Comparison of ENCODE assay signal across 10 cellular contexts in genomic region chr5:83472213-83472507, GRCh38. TPM values are rescaled to one million over a fixed set of nuclear protein-coding genes. Genes with fewer than 3 reads are reported as not detected.
A peak's percentile ranks its signal among the peaks of the same experiment; 100 is the strongest.
DNase-seq lines count a peak whose midpoint lies in the region; ATAC-seq and TF ChIP-seq lines count a peak whose summit lies in the region.
"Had no signal": no experiment of that assay in that cellular context is flagged by ENCODE, and none has a peak within 500 bp of the region (broad histone marks: within the 10 kb centered on the region; RNA-seq: fewer than 3 reads in every experiment).

No MANE protein-coding gene starts in this region.

- peak overlapping the region; percentile 49 for H3K4me3 Mint-ChIP-seq in CD4-positive, alpha-beta T cell
- H3K4me3 Mint-ChIP-seq in neural progenitor cell: peak overlapping the region; percentile 95

- CTCF ChIA-PET in CD4-positive, alpha-beta T cell (lab: Charles Lee): no interaction called here

- no peak for ATAC-seq in CD4-positive, alpha-beta T cell (ENCODE audit: poor library complexity)
- no peak for ATAC-seq in HG03175 (IDR thresholded peaks at IDR 0.05; ENCODE audit: unreplicated experiment)

- no peak for DNase-seq in CD4-positive, alpha-beta T cell
- no peak for DNase-seq in MM.1S
- DNase-seq in effector memory CD4-positive, alpha-beta T cell: no peak
- DNase-seq in neural progenitor cell (ENCODE audit: low spot score): no peak
- DNase-seq in LoVo (ENCODE audit: low spot score): no peak
- DNase-seq in CD1c-positive myeloid dendritic cell (ENCODE audit: extremely low spot score): no peak
- no peak for DNase-seq in dermis blood vessel endothelial cell
- DNase-seq: NCI-H187; stimulated activated CD4-positive, alpha-beta T cell treated with anti-CD3 and anti-CD28 coated beads, Interleukin-4, amount 100 ng/mL, for 4 hours had no signal

- H3K27me3 ChIP-seq in CD4-positive, alpha-beta T cell (ENCODE audit: control insufficient read depth, insufficient read depth, low read length): peaks cover 84% of the 10 kb centered on the region
- H3K27me3 ChIP-seq in MM.1S (replicated peaks; ENCODE audit: insufficient read depth, low read length) (peaks cover 25% of the 10 kb centered on the region), neural progenitor cell (no peaks in the 10 kb centered on the region)
- H3K27me3 ChIP-seq in effector memory CD4-positive, alpha-beta T cell (replicated peaks; ENCODE audit: control insufficient read depth, insufficient read depth, low read length, poor library complexity, severe bottlenecking): peaks cover 46% of the 10 kb centered on the region

- POLR2A ChIA-PET in CD4-positive, alpha-beta T cell (lab: Charles Lee): no interaction called here

- no peak for TF ChIP-seq CTCF in CD4-positive, alpha-beta T cell (IDR thresholded peaks at IDR 0.05)
- TF ChIP-seq CTCF in MM.1S (IDR thresholded peaks at IDR 0.05; ENCODE audit: low read length) (no peak), neural progenitor cell (IDR thresholded peaks at IDR 0.05) (no peak)

- H3K4me3 ChIP-seq in MM.1S (ENCODE audit: low read length) (peak overlapping the region; percentile 85), neural progenitor cell (peak overlapping the region; percentile 83)
- peak overlapping the region; percentile 15 for H3K4me3 ChIP-seq in effector memory CD4-positive, alpha-beta T cell (ENCODE audit: insufficient read depth, low read depth, low read length, poor library complexity, severe bottlenecking)

- no peak overlapping the region for H3K27ac Mint-ChIP-seq in CD4-positive, alpha-beta T cell
- peak overlapping the region; percentile 98 for H3K27ac Mint-ChIP-seq in neural progenitor cell

- H3K27me3 Mint-ChIP-seq in CD4-positive, alpha-beta T cell: peaks cover 92% of the 10 kb centered on the region
- peaks cover 2% of the 10 kb centered on the region for H3K27me3 Mint-ChIP-seq in neural progenitor cell (ENCODE audit: insufficient read depth, low read depth)

- H3K27ac ChIP-seq in CD4-positive, alpha-beta T cell (ENCODE audit: low read depth, low read length): no peak overlapping the region
- H3K27ac ChIP-seq in MM.1S (ENCODE audit: low read length): no peak overlapping the region
- no peak overlapping the region for H3K27ac ChIP-seq in effector memory CD4-positive, alpha-beta T cell (ENCODE audit: insufficient read depth, low read length, poor library complexity, severe bottlenecking)
- no peak overlapping the region for H3K27ac ChIP-seq in neural progenitor cell

- H4K20me1 ChIP-seq in MM.1S (ENCODE audit: insufficient read depth, low read length) (no peaks in the 10 kb centered on the region), neural progenitor cell (ENCODE audit: low read depth) (peaks cover 7% of the 10 kb centered on the region)

- H3K9ac ChIP-seq in MM.1S (ENCODE audit: low read length): no peak overlapping the region
- no peak overlapping the region for H3K9ac ChIP-seq in neural progenitor cell

- no peaks in the 10 kb centered on the region for H3K36me3 Mint-ChIP-seq in CD4-positive, alpha-beta T cell (ENCODE audit: low read depth)
- H3K36me3 Mint-ChIP-seq in neural progenitor cell: peaks cover 18% of the 10 kb centered on the region

- no peaks in the 10 kb centered on the region for H3K9me3 Mint-ChIP-seq in CD4-positive, alpha-beta T cell
- H3K9me3 Mint-ChIP-seq in neural progenitor cell: no peaks in the 10 kb centered on the region

- H3K36me3 ChIP-seq in MM.1S (replicated peaks; ENCODE audit: insufficient read depth, low read length) (no peaks in the 10 kb centered on the region), neural progenitor cell (peaks cover 2% of the 10 kb centered on the region)
- H3K36me3 ChIP-seq in effector memory CD4-positive, alpha-beta T cell (ENCODE audit: control insufficient read depth, insufficient read depth, low read length): no peaks in the 10 kb centered on the region

- H3K4me1 Mint-ChIP-seq in CD4-positive, alpha-beta T cell (ENCODE audit: low read depth): peaks cover 41% of the 10 kb centered on the region
- peaks cover 51% of the 10 kb centered on the region for H3K4me1 Mint-ChIP-seq in neural progenitor cell

- H3K4me1 ChIP-seq in MM.1S (ENCODE audit: low read length) (no peaks in the 10 kb centered on the region; the same call in 1 of the 2 replicates), neural progenitor cell (peaks cover 44% of the 10 kb centered on the region)
- H3K4me1 ChIP-seq in effector memory CD4-positive, alpha-beta T cell (ENCODE audit: control insufficient read depth, insufficient read depth, low read length, poor library complexity, severe bottlenecking): peaks cover 34% of the 10 kb centered on the region

- H3K4me2 ChIP-seq in MM.1S (ENCODE audit: low read depth, low read length) (peak overlapping the region; percentile 100), neural progenitor cell (peak overlapping the region; percentile 82)

- H3F3A ChIP-seq in MM.1S (ENCODE audit: insufficient read depth, low read length) (peaks cover 12% of the 10 kb centered on the region), neural progenitor cell (ENCODE audit: low read depth) (peaks cover 70% of the 10 kb centered on the region)

- intact Hi-C loops in CD4-positive, alpha-beta T cell (cut with DNase I, micrococcal nuclease): loop anchor here in 1 of 2 experiments (5.0 kb wide), 1 partner anchor 1120 kb away; no protein-coding TSS in a partner anchor

- no peaks in the 10 kb centered on the region for H3K79me2 ChIP-seq in MM.1S (ENCODE audit: low read length)
- peaks cover 38% of the 10 kb centered on the region for H3K79me2 ChIP-seq in neural progenitor cell (ENCODE audit: low read depth)

- H2AFZ ChIP-seq in MM.1S (ENCODE audit: low read length) (peak overlapping the region; percentile 90), neural progenitor cell (replicated peaks) (peak overlapping the region; percentile 47)

- no peaks in the 10 kb centered on the region for H3K9me2 ChIP-seq in MM.1S (replicated peaks; ENCODE audit: insufficient read depth, low read length)

- no peaks in the 10 kb centered on the region for H3K9me3 ChIP-seq in CD4-positive, alpha-beta T cell (ENCODE audit: control insufficient read depth, low read length)
- H3K9me3 ChIP-seq in MM.1S (replicated peaks; ENCODE audit: insufficient read depth, low read length) (no peaks in the 10 kb centered on the region), neural progenitor cell (ENCODE audit: low read depth) (no peaks in the 10 kb centered on the region)
- H3K9me3 ChIP-seq in effector memory CD4-positive, alpha-beta T cell (ENCODE audit: control insufficient read depth, low read length): no peaks in the 10 kb centered on the region

RNA-seq across cellular contexts. Expression of gene VCAN, which starts 0.6 kb away (rescaled TPM):
- 1 to 10 TPM; 6.4 to 7.1 TPM for total RNA-seq in CD4-positive, alpha-beta T cell
- total RNA-seq in neural progenitor cell (ENCODE audit: low replicate concordance) (71.6 and 101 TPM in 2 replicates), dermis blood vessel endothelial cell (5.7 and 11.9 TPM in 2 replicates)

Comparison
In these comparisons a context has a peak if more than half of its experiments do, and no peak if none do; other contexts are left out.
1. H3K4me3 ChIP-seq: peak in every context shown above with its lines; median percentile 85 in MM.1S; 83 in neural progenitor cell; 15 in effector memory CD4-positive, alpha-beta T cell.